In genomic region chr22:45323695-45324094, GRCh38 we compare ENCODE assay signal across 30 cellular contexts. TPM values are rescaled to one million over a fixed set of nuclear protein-coding genes. Genes with fewer than 3 reads are reported as not detected.
A peak's percentile ranks its signal among the peaks of the same experiment; 100 is the strongest.
DNase-seq lines count a peak whose midpoint lies in the region; ATAC-seq and TF ChIP-seq lines count a peak whose summit lies in the region.
"Had no signal": no experiment of that assay in that cellular context is flagged by ENCODE, and none has a peak within 500 bp of the region (broad histone marks: within the 10 kb centered on the region; RNA-seq: fewer than 3 reads in every experiment).

No MANE protein-coding gene starts in this region.

- no peaks in the 10 kb centered on the region for H3K27me3 Mint-ChIP-seq in activated CD4-positive, alpha-beta T cell treated with anti-CD3 and anti-CD28 coated beads for 36 hours
- H3K27me3 Mint-ChIP-seq in CD4-positive, CD25-positive, alpha-beta regulatory T cell: peaks cover 4% of the 10 kb centered on the region
- no peaks in the 10 kb centered on the region for H3K27me3 Mint-ChIP-seq in WTC11 (ENCODE audit: low read depth)
- no peaks in the 10 kb centered on the region for H3K27me3 Mint-ChIP-seq in naive thymus-derived CD4-positive, alpha-beta T cell

- POLR2A ChIA-PET in activated CD4-positive, alpha-beta T cell treated with anti-CD3 and anti-CD28 coated beads for 36 hours (lab: Charles Lee): no interaction called here
- POLR2A ChIA-PET in WTC11 (lab: Charles Lee): no interaction called here
- POLR2A ChIA-PET in naive thymus-derived CD4-positive, alpha-beta T cell (lab: Charles Lee): interaction anchor here (0.8 to 2.5 kb wide), 5 partner anchors 11 to 377 kb away, joined by 3 to 11 read pairs (median 3); no protein-coding TSS in a partner anchor

- peak overlapping the region; percentile 3 for H3K27ac Mint-ChIP-seq in activated CD4-positive, alpha-beta T cell treated with anti-CD3 and anti-CD28 coated beads for 36 hours
- H3K27ac Mint-ChIP-seq in CD4-positive, CD25-positive, alpha-beta regulatory T cell: peak overlapping the region; percentile 57 to 95 (median 85)
- 0 out of 2 replicates have a peak overlapping the region, but pooled peaks have one; percentile 52 for H3K27ac Mint-ChIP-seq in WTC11
- peak overlapping the region; percentile 31 to 100 (median 99) for H3K27ac Mint-ChIP-seq in naive thymus-derived CD4-positive, alpha-beta T cell

- H3K9me3 Mint-ChIP-seq in activated CD4-positive, alpha-beta T cell treated with anti-CD3 and anti-CD28 coated beads for 36 hours (ENCODE audit: low read depth): no peaks in the 10 kb centered on the region
- H3K9me3 Mint-ChIP-seq in CD4-positive, CD25-positive, alpha-beta regulatory T cell: no peaks in the 10 kb centered on the region
- H3K9me3 Mint-ChIP-seq in WTC11: no peaks in the 10 kb centered on the region
- peaks cover 0 to 3% (median 0%) of the 10 kb centered on the region in 11 donors for H3K9me3 Mint-ChIP-seq in naive thymus-derived CD4-positive, alpha-beta T cell
- H3K9me3 Mint-ChIP-seq: nephron had no signal

- H3K27me3 ChIP-seq in CD4-positive, CD25-positive, alpha-beta regulatory T cell (ENCODE audit: control insufficient read depth, insufficient read depth, low read length): no peaks in the 10 kb centered on the region
- H3K27me3 ChIP-seq in naive thymus-derived CD4-positive, alpha-beta T cell (ENCODE audit: control insufficient read depth in 2 of 2, insufficient read depth in 2 of 2, low read length in 2 of 2): no peaks in the 10 kb centered on the region
- no peaks in the 10 kb centered on the region for H3K27me3 ChIP-seq in H7 (ENCODE audit: control insufficient read depth, insufficient read depth, low read length)
- H3K27me3 ChIP-seq: testis had no signal

- no peak for TF ChIP-seq CTCF in WTC11 (IDR thresholded peaks at IDR 0.05)

- no peak for ATAC-seq in activated CD4-positive, alpha-beta T cell treated with anti-CD3 and anti-CD28 coated beads for 36 hours
- no peak for ATAC-seq in CD4-positive, CD25-positive, alpha-beta regulatory T cell (ENCODE audit: low read depth in 2 of 2)
- no peak for ATAC-seq in WTC11
- ATAC-seq in naive thymus-derived CD4-positive, alpha-beta T cell: no peak
- ATAC-seq: left cardiac atrium, mucosa of descending colon, Panc1 had no signal

- H3K36me3 Mint-ChIP-seq in activated CD4-positive, alpha-beta T cell treated with anti-CD3 and anti-CD28 coated beads for 36 hours (ENCODE audit: low read depth): peaks cover 45% of the 10 kb centered on the region
- H3K36me3 Mint-ChIP-seq in CD4-positive, CD25-positive, alpha-beta regulatory T cell: peaks cover 29% of the 10 kb centered on the region
- peaks cover 38% of the 10 kb centered on the region for H3K36me3 Mint-ChIP-seq in WTC11
- peaks cover 7 to 43% (median 22%) of the 10 kb centered on the region in 5 donors for H3K36me3 Mint-ChIP-seq in naive thymus-derived CD4-positive, alpha-beta T cell

- no peak overlapping the region for H3K4me3 ChIP-seq in CD4-positive, CD25-positive, alpha-beta regulatory T cell (ENCODE audit: low read depth, low read length)
- H3K4me3 ChIP-seq in naive thymus-derived CD4-positive, alpha-beta T cell (ENCODE audit: low read length): no peak overlapping the region
- H3K4me3 ChIP-seq in H7 (ENCODE audit: insufficient read depth, low read depth, low read length): no peak overlapping the region
- H3K4me3 ChIP-seq: mucosa of descending colon, skin epidermis, testis had no signal

- DNase-seq in activated CD4-positive, alpha-beta T cell treated with anti-CD3 and anti-CD28 coated beads for 36 hours: no peak
- DNase-seq in activated CD4-positive, alpha-beta T cell treated with anti-CD3 and anti-CD28 coated beads for 1 hour: no peak
- no peak for DNase-seq in CD4-positive, CD25-positive, alpha-beta regulatory T cell
- DNase-seq in WTC11 (ENCODE audit: low spot score): no peak
- no peak for DNase-seq in naive thymus-derived CD4-positive, alpha-beta T cell
- DNase-seq in CD1c-positive myeloid dendritic cell (ENCODE audit: extremely low spot score): no peak
- no peak for DNase-seq in dedifferentiated amniotic fluid mesenchymal stem cell (ENCODE audit: extremely low spot score)
- no peak for DNase-seq in H7
- DNase-seq: 8988T; activated gamma-delta T cell; C1 segment of cervical spinal cord; DND-41; GF-D8; HCEC 1CT; hypothalamus; Kasumi-1; left cardiac atrium; mucosa of descending colon; NCI-H1436 treated with DMSO at 0.1 percent for 48 hours; NCI-H2081 treated with DMSO at 0.1 percent for 48 hours; NCI-H345; retina; SHP77; stimulated activated naive CD4-positive, alpha-beta T cell treated with Interleukin-2 at 50 U/mL for 16 hours; testis had no signal

- H3K9me3 ChIP-seq in CD4-positive, CD25-positive, alpha-beta regulatory T cell (ENCODE audit: control insufficient read depth in 2 of 2, low read length in 2 of 2): no peaks in the 10 kb centered on the region
- no peaks in the 10 kb centered on the region for H3K9me3 ChIP-seq in naive thymus-derived CD4-positive, alpha-beta T cell (ENCODE audit: control insufficient read depth in 2 of 3, low read length in 3 of 3)
- H3K9me3 ChIP-seq: mucosa of descending colon, testis had no signal

- H3K36me3 ChIP-seq in CD4-positive, CD25-positive, alpha-beta regulatory T cell (ENCODE audit: control insufficient read depth, insufficient read depth, low read length): peaks cover 61% of the 10 kb centered on the region
- peaks cover 21 to 53% (median 24%) of the 10 kb centered on the region in 3 experiments for H3K36me3 ChIP-seq in naive thymus-derived CD4-positive, alpha-beta T cell (ENCODE audit: control insufficient read depth in 2 of 3, insufficient read depth in 3 of 3, low read length in 3 of 3)
- H3K36me3 ChIP-seq in H7 (replicated peaks; ENCODE audit: control insufficient read depth, insufficient read depth, low read length): peaks cover 14% of the 10 kb centered on the region

- CTCF ChIA-PET in activated CD4-positive, alpha-beta T cell treated with anti-CD3 and anti-CD28 coated beads for 36 hours (lab: Charles Lee): interaction anchor here (0.5 kb wide), 1 partner anchor 226 kb away, joined by 3 read pairs; no protein-coding TSS in a partner anchor
- CTCF ChIA-PET in WTC11 (lab: Charles Lee): interaction anchor here (0.6 kb wide), 1 partner anchor 11 kb away, joined by 3 read pairs; no protein-coding TSS in a partner anchor
- CTCF ChIA-PET in naive thymus-derived CD4-positive, alpha-beta T cell (lab: Charles Lee): no interaction called here

- intact Hi-C loops in activated CD4-positive, alpha-beta T cell treated with anti-CD3 and anti-CD28 coated beads for 36 hours (cut with DNase I, micrococcal nuclease): no loop called here
- intact Hi-C loops in naive thymus-derived CD4-positive, alpha-beta T cell (cut with micrococcal nuclease): no loop called here

- H3K4me1 ChIP-seq in CD4-positive, CD25-positive, alpha-beta regulatory T cell (ENCODE audit: control insufficient read depth, insufficient read depth, low read length, poor library complexity, severe bottlenecking): peaks cover 36% of the 10 kb centered on the region
- H3K4me1 ChIP-seq in naive thymus-derived CD4-positive, alpha-beta T cell (ENCODE audit: control insufficient read depth in 2 of 2, insufficient read depth in 2 of 2, low read length in 2 of 2): peaks cover 17 to 37% of the 10 kb centered on the region in 2 donors

- H3K27ac ChIP-seq in CD4-positive, CD25-positive, alpha-beta regulatory T cell (ENCODE audit: insufficient read depth, low read length, poor library complexity, severe bottlenecking): no peak overlapping the region
- H3K27ac ChIP-seq in naive thymus-derived CD4-positive, alpha-beta T cell (ENCODE audit: low read depth, low read length): no peak overlapping the region
- H3K27ac ChIP-seq: testis had no signal

- H3K4me1 Mint-ChIP-seq in activated CD4-positive, alpha-beta T cell treated with anti-CD3 and anti-CD28 coated beads for 36 hours: peaks cover 53% of the 10 kb centered on the region
- peaks cover 12 to 66% (median 31%) of the 10 kb centered on the region in 4 donors for H3K4me1 Mint-ChIP-seq in CD4-positive, CD25-positive, alpha-beta regulatory T cell
- peaks cover 10% of the 10 kb centered on the region for H3K4me1 Mint-ChIP-seq in WTC11
- H3K4me1 Mint-ChIP-seq in naive thymus-derived CD4-positive, alpha-beta T cell: peaks cover 26 to 68% (median 63%) of the 10 kb centered on the region in 7 donors

- no peak overlapping the region for H3K4me3 Mint-ChIP-seq in activated CD4-positive, alpha-beta T cell treated with anti-CD3 and anti-CD28 coated beads for 36 hours
- no peak overlapping the region for H3K4me3 Mint-ChIP-seq in CD4-positive, CD25-positive, alpha-beta regulatory T cell
- no peak overlapping the region for H3K4me3 Mint-ChIP-seq in WTC11
- H3K4me3 Mint-ChIP-seq in naive thymus-derived CD4-positive, alpha-beta T cell: peak overlapping the region in 8 of 10 donors; percentile 36 to 77 (median 70)
- H3K4me3 Mint-ChIP-seq: nephron had no signal

TF ChIP-seq in WTC11, 78 proteins besides CTCF, POLR2A, EP300 and RAD21 (continues in another document):
- TF ChIP-seq ELF4 (CRISPR knock-in tag; IDR thresholded peaks at IDR 0.05; ENCODE audit: low read depth) (no peak), NFATC4 (CRISPR knock-in tag; IDR thresholded peaks at IDR 0.05) (no peak), ATF3 (CRISPR knock-in tag; conservative IDR thresholded peaks at IDR 0.05) (no peak)

RNA-seq across cellular contexts. Expression of gene FAM118A, which starts 14.0 kb away (rescaled TPM):
- 10 to 100 TPM; 25.5 to 29.0 TPM for total RNA-seq in activated CD4-positive, alpha-beta T cell treated with anti-CD3 and anti-CD28 coated beads for 36 hours
- total RNA-seq in CD4-positive, CD25-positive, alpha-beta regulatory T cell: 456 TPM
- polyA plus RNA-seq in CD4-positive, CD25-positive, alpha-beta regulatory T cell: 10 to 100 TPM; 34.5 to 66.1 (median 48.2) TPM
- 20.7 to 21.6 TPM (median 21.3 TPM) in 3 replicates for total RNA-seq in WTC11 (2021)
- 100 to 1,000 TPM in 4 of 5 experiments, 10 to 100 TPM in 1; 61.3 to 216 (median 111) TPM for total RNA-seq in naive thymus-derived CD4-positive, alpha-beta T cell
- 10 to 100 TPM; 54.0 to 81.6 TPM for polyA plus RNA-seq in naive thymus-derived CD4-positive, alpha-beta T cell
- 15.7 and 31.1 TPM in 2 replicates for total RNA-seq in H7 (2014; rRNA removed; shearing (Covaris generic))

RNA-seq across cellular contexts. Expression of gene UPK3A, which starts 38.9 kb away (rescaled TPM):
- not detected for total RNA-seq in activated CD4-positive, alpha-beta T cell treated with anti-CD3 and anti-CD28 coated beads for 36 hours
- total RNA-seq in CD4-positive, CD25-positive, alpha-beta regulatory T cell: not detected
- not detected for polyA plus RNA-seq in CD4-positive, CD25-positive, alpha-beta regulatory T cell
- total RNA-seq in WTC11 (2021): 0.23 to 0.62 TPM (median 0.37 TPM) in 3 replicates
- total RNA-seq in naive thymus-derived CD4-positive, alpha-beta T cell: under 1 TPM in 1 of 5 experiments, not detected in 4; 0.61 TPM
- under 1 TPM in 1 of 2 donors, not detected in 1; 0.25 TPM for polyA plus RNA-seq in naive thymus-derived CD4-positive, alpha-beta T cell
- total RNA-seq in H7 (2014; rRNA removed; shearing (Covaris generic)): 0.41 TPM in 1 of 2 replicates, not detected in the other
- total RNA-seq: lung microvascular endothelial cell, osteocyte, testis had no signal

Comparison
In these comparisons a context has a peak if more than half of its experiments do, and no peak if none do; other contexts are left out.
1. H3K27ac Mint-ChIP-seq: peak in every context shown above with its lines; median percentile 99 in naive thymus-derived CD4-positive, alpha-beta T cell; 85 in CD4-positive, CD25-positive, alpha-beta regulatory T cell; 52 in WTC11; 3 in activated CD4-positive, alpha-beta T cell treated with anti-CD3 and anti-CD28 coated beads for 36 hours.
2. H3K4me3 Mint-ChIP-seq: peak in naive thymus-derived CD4-positive, alpha-beta T cell (8 of 10); none in activated CD4-positive, alpha-beta T cell treated with anti-CD3 and anti-CD28 coated beads for 36 hours (single experiment), CD4-positive, CD25-positive, alpha-beta regulatory T cell (0 of 4) and WTC11 (single experiment).